13 cellular contexts compared by ENCODE assay signal in genomic region chr19:45922281-45922680, GRCh38. TPM values are rescaled to one million over a fixed set of nuclear protein-coding genes. Genes with fewer than 3 reads are reported as not detected.
DNase-seq lines count a peak whose midpoint lies in the region; ATAC-seq and TF ChIP-seq lines count a peak whose summit lies in the region.
"Had no signal": no experiment of that assay in that cellular context is flagged by ENCODE, and none has a peak within 500 bp of the region (broad histone marks: within the 10 kb centered on the region; RNA-seq: fewer than 3 reads in every experiment).

No MANE protein-coding gene starts in this region.

- H3K4me3 ChIP-seq in Karpas-422 (ENCODE audit: low read length) (no peak overlapping the region), cardiac fibroblast (replicated peaks in 1 of 2; ENCODE audit: low read depth in 2 of 2, low read length in 2 of 2) (no peak overlapping the region), osteoblast (ENCODE audit: insufficient read depth, low read length) (no peak overlapping the region), right atrium auricular region (no peak overlapping the region)

- H3K27me3 ChIP-seq in Karpas-422 (ENCODE audit: low read length), result no peaks in the 10 kb centered on the region
- peaks cover 22% of the 10 kb centered on the region for H3K27me3 ChIP-seq in osteoblast (ENCODE audit: insufficient read depth, low read length)
- no peaks in the 10 kb centered on the region for H3K27me3 ChIP-seq in right atrium auricular region

- H2AFZ ChIP-seq in Karpas-422 (ENCODE audit: low read length), result no peak overlapping the region
- no peak overlapping the region for H2AFZ ChIP-seq in osteoblast (ENCODE audit: low read length)

- CTCF ChIA-PET in activated CD4-positive, alpha-beta memory T cell treated with anti-CD3 and anti-CD28 coated beads for 36 hours (lab: Charles Lee), result no interaction called here
- CTCF ChIA-PET in activated CD4-positive, alpha-beta memory T cell treated with anti-CD3 and anti-CD28 coated beads, Interleukin-2, amount 10 ng/mL, durations not matched to agents 7 days and 5 days (lab: Charles Lee), result no interaction called here

- H3K36me3 ChIP-seq in Karpas-422 (ENCODE audit: insufficient read depth, low read length) (no peaks in the 10 kb centered on the region), osteoblast (ENCODE audit: insufficient read depth, low read length) (no peaks in the 10 kb centered on the region), right atrium auricular region (no peaks in the 10 kb centered on the region)

- no peaks in the 10 kb centered on the region for H3K36me3 Mint-ChIP-seq in activated CD4-positive, alpha-beta memory T cell treated with anti-CD3 and anti-CD28 coated beads for 36 hours
- H3K36me3 Mint-ChIP-seq in activated CD4-positive, alpha-beta memory T cell treated with anti-CD3 and anti-CD28 coated beads, Interleukin-2, amount 10 ng/mL, durations not matched to agents 7 days and 5 days (ENCODE audit: low read depth), result peaks cover 4% of the 10 kb centered on the region

- intact Hi-C loops in activated CD4-positive, alpha-beta memory T cell treated with anti-CD3 and anti-CD28 coated beads for 36 hours (cut with micrococcal nuclease), result no loop called here

- H3K27ac Mint-ChIP-seq in activated CD4-positive, alpha-beta memory T cell treated with anti-CD3 and anti-CD28 coated beads for 36 hours, result no peak overlapping the region
- H3K27ac Mint-ChIP-seq in activated CD4-positive, alpha-beta memory T cell treated with anti-CD3 and anti-CD28 coated beads, Interleukin-2, amount 10 ng/mL, durations not matched to agents 7 days and 5 days, result no peak overlapping the region
- H3K27ac Mint-ChIP-seq: B cell; effector memory CD8-positive, alpha-beta T cell had no signal

- H3K27me3 Mint-ChIP-seq in activated CD4-positive, alpha-beta memory T cell treated with anti-CD3 and anti-CD28 coated beads for 36 hours, result peaks cover 12% of the 10 kb centered on the region
- H3K27me3 Mint-ChIP-seq in activated CD4-positive, alpha-beta memory T cell treated with anti-CD3 and anti-CD28 coated beads, Interleukin-2, amount 10 ng/mL, durations not matched to agents 7 days and 5 days, result peaks cover 7% of the 10 kb centered on the region

- H3K4me3 Mint-ChIP-seq in activated CD4-positive, alpha-beta memory T cell treated with anti-CD3 and anti-CD28 coated beads for 36 hours, result no peak overlapping the region
- no peak overlapping the region for H3K4me3 Mint-ChIP-seq in activated CD4-positive, alpha-beta memory T cell treated with anti-CD3 and anti-CD28 coated beads, Interleukin-2, amount 10 ng/mL, durations not matched to agents 7 days and 5 days
- H3K4me3 Mint-ChIP-seq: B cell; effector memory CD8-positive, alpha-beta T cell had no signal

- H3K9me3 ChIP-seq in Karpas-422 (ENCODE audit: low read length) (no peaks in the 10 kb centered on the region), osteoblast (ENCODE audit: low read depth, low read length) (no peaks in the 10 kb centered on the region), right atrium auricular region (no peaks in the 10 kb centered on the region)

- DNase-seq in activated CD4-positive, alpha-beta memory T cell treated with anti-CD3 and anti-CD28 coated beads for 36 hours, result peak; percentile 25
- no peak for DNase-seq in activated CD4-positive, alpha-beta memory T cell treated with anti-CD3 and anti-CD28 coated beads, Interleukin-2, amount 10 ng/mL, durations not matched to agents 7 days and 5 days
- peak; percentile 79 for DNase-seq in Karpas-422
- DNase-seq in cardiac fibroblast (ENCODE audit: low read depth in 2 of 2), result no peak
- DNase-seq in osteoblast (ENCODE audit: insufficient read length, low spot score, missing footprints), result peak; percentile 89
- no peak for DNase-seq in right atrium auricular region (ENCODE audit: low spot score)
- DNase-seq in NK-92 (lab: John Stamatoyannopoulos, UW; ENCODE audit: unreplicated experiment), result no peak
- DNase-seq: effector memory CD8-positive, alpha-beta T cell; left colon had no signal

- H3K27ac ChIP-seq in Karpas-422 (ENCODE audit: low read length) (no peak overlapping the region), osteoblast (ENCODE audit: low read depth, low read length) (no peak overlapping the region), right atrium auricular region (no peak overlapping the region)

- H3K9me2 ChIP-seq in Karpas-422 (replicated peaks; ENCODE audit: insufficient read depth, low read length), result no peaks in the 10 kb centered on the region

- no peaks in the 10 kb centered on the region for H3K9me3 Mint-ChIP-seq in activated CD4-positive, alpha-beta memory T cell treated with anti-CD3 and anti-CD28 coated beads for 36 hours
- no peaks in the 10 kb centered on the region for H3K9me3 Mint-ChIP-seq in activated CD4-positive, alpha-beta memory T cell treated with anti-CD3 and anti-CD28 coated beads, Interleukin-2, amount 10 ng/mL, durations not matched to agents 7 days and 5 days
- H3K9me3 Mint-ChIP-seq: effector memory CD8-positive, alpha-beta T cell had no signal

- H4K20me1 ChIP-seq in Karpas-422 (ENCODE audit: insufficient read depth, low read depth, low read length) (no peaks in the 10 kb centered on the region), osteoblast (ENCODE audit: insufficient read depth, low read length) (no peaks in the 10 kb centered on the region)

- H3K4me1 Mint-ChIP-seq in activated CD4-positive, alpha-beta memory T cell treated with anti-CD3 and anti-CD28 coated beads for 36 hours (ENCODE audit: low read depth), result peaks cover 4% of the 10 kb centered on the region
- H3K4me1 Mint-ChIP-seq in activated CD4-positive, alpha-beta memory T cell treated with anti-CD3 and anti-CD28 coated beads, Interleukin-2, amount 10 ng/mL, durations not matched to agents 7 days and 5 days, result peaks cover 45% of the 10 kb centered on the region
- H3K4me1 Mint-ChIP-seq: B cell had no signal

- H3K9ac ChIP-seq in Karpas-422 (ENCODE audit: low read length), result no peak overlapping the region

- POLR2A ChIA-PET in activated CD4-positive, alpha-beta memory T cell treated with anti-CD3 and anti-CD28 coated beads for 36 hours (lab: Charles Lee), result no interaction called here
- POLR2A ChIA-PET in activated CD4-positive, alpha-beta memory T cell treated with anti-CD3 and anti-CD28 coated beads, Interleukin-2, amount 10 ng/mL, durations not matched to agents 7 days and 5 days (lab: Charles Lee), result no interaction called here

- H3K4me1 ChIP-seq in Karpas-422 (ENCODE audit: low read length), result no peaks in the 10 kb centered on the region
- H3K4me1 ChIP-seq in osteoblast (ENCODE audit: insufficient read depth, low read length), result no peaks in the 10 kb centered on the region
- no peaks in the 10 kb centered on the region for H3K4me1 ChIP-seq in right atrium auricular region

- no peak overlapping the region for H3K4me2 ChIP-seq in Karpas-422 (ENCODE audit: low read depth, low read length, poor library complexity, severe bottlenecking)
- H3K4me2 ChIP-seq in osteoblast (ENCODE audit: insufficient read depth, low read length), result no peak overlapping the region

- ATAC-seq in HG03469 (IDR thresholded peaks at IDR 0.05; ENCODE audit: unreplicated experiment), result no peak
- ATAC-seq: effector memory CD8-positive, alpha-beta T cell; left colon had no signal

- TF ChIP-seq CTCF in cardiac fibroblast (IDR thresholded peaks at IDR 0.05; ENCODE audit: low read depth, low read length), result peak; percentile 28
- TF ChIP-seq CTCF in osteoblast (IDR thresholded peaks at IDR 0.05; ENCODE audit: extremely low read depth, low read depth, low read length), result peak; percentile 27
- TF ChIP-seq CTCF in right atrium auricular region (IDR thresholded peaks at IDR 0.05), result no peak

- no peaks in the 10 kb centered on the region for H3K79me2 ChIP-seq in Karpas-422 (ENCODE audit: low read length)
- H3K79me2 ChIP-seq in osteoblast (ENCODE audit: insufficient read depth, low read length), result no peaks in the 10 kb centered on the region

RNA-seq across cellular contexts. Expression of gene NANOS2, which starts 7.7 kb away (rescaled TPM):
- not detected for total RNA-seq in activated CD4-positive, alpha-beta memory T cell treated with anti-CD3 and anti-CD28 coated beads for 36 hours
- not detected for total RNA-seq in activated CD4-positive, alpha-beta memory T cell treated with anti-CD3 and anti-CD28 coated beads, Interleukin-2, amount 10 ng/mL, durations not matched to agents 7 days and 5 days
- not detected in 2 replicates for total RNA-seq in Karpas-422 (2014; rRNA removed; shearing (Covaris generic); ENCODE audit: low replicate concordance)
- total RNA-seq in osteoblast, result not detected in 2 replicates
- not detected for total RNA-seq in right atrium auricular region
- total RNA-seq: B cell; left colon; NCI-H460; T-helper 1 cell treated with Interleukin-12 subunit alpha and Interleukin-12 subunit beta and Interleukin-4 antibody, amounts not matched to agents 30 ng/mL and 1 ng/mL, for 36 hours had no signal

RNA-seq across cellular contexts. Expression of gene MYPOP, which starts 19.9 kb away (rescaled TPM):
- 1 to 10 TPM; 6.8 to 6.9 TPM for total RNA-seq in activated CD4-positive, alpha-beta memory T cell treated with anti-CD3 and anti-CD28 coated beads for 36 hours
- total RNA-seq in activated CD4-positive, alpha-beta memory T cell treated with anti-CD3 and anti-CD28 coated beads, Interleukin-2, amount 10 ng/mL, durations not matched to agents 7 days and 5 days, result 10 to 100 TPM; 12.5 to 12.9 TPM
- total RNA-seq in Karpas-422 (2014; rRNA removed; shearing (Covaris generic); ENCODE audit: low replicate concordance), result 5.3 and 6.8 TPM in 2 replicates
- total RNA-seq in osteoblast (2.1 and 3.3 TPM in 2 replicates), right atrium auricular region (1 to 10 TPM; 6.0 to 7.2 TPM)

RNA-seq across cellular contexts. Expression of gene IRF2BP1, which starts 36.3 kb away (rescaled TPM):
- total RNA-seq in activated CD4-positive, alpha-beta memory T cell treated with anti-CD3 and anti-CD28 coated beads for 36 hours, result 10 to 100 TPM; 14.2 to 14.7 TPM
- total RNA-seq in activated CD4-positive, alpha-beta memory T cell treated with anti-CD3 and anti-CD28 coated beads, Interleukin-2, amount 10 ng/mL, durations not matched to agents 7 days and 5 days, result 10 to 100 TPM; 16.9 to 17.6 TPM
- total RNA-seq in Karpas-422 (2014; rRNA removed; shearing (Covaris generic); ENCODE audit: low replicate concordance), result 21.1 and 65.1 TPM in 2 replicates
- total RNA-seq in osteoblast (28.6 and 35.8 TPM in 2 replicates), right atrium auricular region (10 to 100 TPM; 24.2 to 30.5 TPM)

RNA-seq across cellular contexts. Expression of gene NOVA2, which starts 51.4 kb away (rescaled TPM):
- total RNA-seq in activated CD4-positive, alpha-beta memory T cell treated with anti-CD3 and anti-CD28 coated beads for 36 hours, result not detected
- total RNA-seq in activated CD4-positive, alpha-beta memory T cell treated with anti-CD3 and anti-CD28 coated beads, Interleukin-2, amount 10 ng/mL, durations not matched to agents 7 days and 5 days, result under 1 TPM; 0.15 to 0.30 TPM
- 0.07 TPM in 1 of 2 replicates, not detected in the other for total RNA-seq in Karpas-422 (2014; rRNA removed; shearing (Covaris generic); ENCODE audit: low replicate concordance)
- total RNA-seq in osteoblast (not detected in 2 replicates), right atrium auricular region (1 to 10 TPM; 1.5 to 3.9 TPM)
- total RNA-seq: B cell, NCI-H460 had no signal

RNA-seq across cellular contexts. Expression of gene FOXA3, which starts 58.2 kb away (rescaled TPM):
- under 1 TPM; 0.29 to 0.48 TPM for total RNA-seq in activated CD4-positive, alpha-beta memory T cell treated with anti-CD3 and anti-CD28 coated beads for 36 hours
- not detected for total RNA-seq in activated CD4-positive, alpha-beta memory T cell treated with anti-CD3 and anti-CD28 coated beads, Interleukin-2, amount 10 ng/mL, durations not matched to agents 7 days and 5 days
- total RNA-seq in Karpas-422 (2014; rRNA removed; shearing (Covaris generic); ENCODE audit: low replicate concordance), result 0.69 TPM in 1 of 2 replicates, not detected in the other
- total RNA-seq in osteoblast (not detected in 2 replicates), right atrium auricular region (not detected)
- total RNA-seq: B cell; NCI-H460; T-helper 1 cell treated with Interleukin-12 subunit alpha and Interleukin-12 subunit beta and Interleukin-4 antibody, amounts not matched to agents 30 ng/mL and 1 ng/mL, for 36 hours had no signal

Comparison
In these comparisons a context has a peak if more than half of its experiments do, and no peak if none do; other contexts are left out.
1. DNase-seq: peak in activated CD4-positive, alpha-beta memory T cell treated with anti-CD3 and anti-CD28 coated beads for 36 hours (single experiment), Karpas-422 (single experiment) and osteoblast (single experiment); none in activated CD4-positive, alpha-beta memory T cell treated with anti-CD3 and anti-CD28 coated beads, Interleukin-2, amount 10 ng/mL, durations not matched to agents 7 days and 5 days (single experiment), cardiac fibroblast (0 of 2), right atrium auricular region (single experiment) and NK-92 (single experiment).
2. CTCF ChIP-seq: peak in cardiac fibroblast (single experiment) and osteoblast (single experiment); none in right atrium auricular region (0 of 2).